ENCODE assay signal across 8 cellular contexts in genomic region chr1:46442317-46443161, GRCh38. TPM values are rescaled to one million over a fixed set of nuclear protein-coding genes. Genes with fewer than 3 reads are reported as not detected.
DNase-seq lines count a peak whose midpoint lies in the region; ATAC-seq and TF ChIP-seq lines count a peak whose summit lies in the region.

No MANE protein-coding gene starts in this region.

- no peaks in the 10 kb centered on the region for H3K9me3 Mint-ChIP-seq in activated T-helper 17 cell treated with anti-CD3 and anti-CD28 coated beads, Interleukin-2, amount 50 U/mL, for 72 hours
- no peaks in the 10 kb centered on the region for H3K9me3 Mint-ChIP-seq in neural progenitor cell

- H3K27ac Mint-ChIP-seq in activated T-helper 17 cell treated with anti-CD3 and anti-CD28 coated beads, Interleukin-2, amount 50 U/mL, for 72 hours, result peak overlapping the region; percentile 80
- H3K27ac Mint-ChIP-seq in neural progenitor cell, result peak overlapping the region; percentile 78

- DNase-seq in HT-29 (ENCODE audit: low spot score) (peak; percentile 88), PC-3 (peak; percentile 82), fibroblast of the conjunctiva (ENCODE audit: low read depth) (peak; percentile 71), neural progenitor cell (ENCODE audit: low spot score) (peak; percentile 96), stomach (peak; percentile 75)

- H3K79me2 ChIP-seq in PC-3 (ENCODE audit: low read length), result no peaks in the 10 kb centered on the region
- H3K79me2 ChIP-seq in neural progenitor cell (ENCODE audit: low read depth), result no peaks in the 10 kb centered on the region

- TF ChIP-seq POLR2A in stomach (IDR thresholded peaks at IDR 0.05), result no peak

- H3K27me3 ChIP-seq in PC-3 (ENCODE audit: low read length) (no peaks in the 10 kb centered on the region), neural progenitor cell (peaks cover 57% of the 10 kb centered on the region), stomach (peaks cover 3 to 25% (median 11%) of the 10 kb centered on the region in 3 donors)

- peaks cover 15% of the 10 kb centered on the region for H3K27me3 Mint-ChIP-seq in activated T-helper 17 cell treated with anti-CD3 and anti-CD28 coated beads, Interleukin-2, amount 50 U/mL, for 72 hours
- peaks cover 41% of the 10 kb centered on the region for H3K27me3 Mint-ChIP-seq in neural progenitor cell (ENCODE audit: insufficient read depth, low read depth)

- WGBS in stomach, 5 donors, result 8 to 15% (median 12%) methylated on average over 24 to 25 of the region's 25 CpGs

- H3F3A ChIP-seq in PC-3 (ENCODE audit: low read length, unreplicated experiment), result no peaks in the 10 kb centered on the region
- H3F3A ChIP-seq in neural progenitor cell (ENCODE audit: low read depth), result peaks cover 16% of the 10 kb centered on the region

- BruUV-seq in PC-3 (replicated peaks; lab: Mats Ljungman, UMichigan), result no TSS peak

- intact Hi-C loops in PC-3 (cut with micrococcal nuclease) (loop anchor here (2.0 to 10.0 kb wide), 2 partner anchors 36 to 282 kb away; no protein-coding TSS in a partner anchor), stomach (cut with DNase I; ENCODE audit: low total_unique reads) (no loop called here)

- no peak for TF ChIP-seq EP300 in stomach (IDR thresholded peaks at IDR 0.05)

- ATAC-seq in GM19351 (IDR thresholded peaks at IDR 0.05; ENCODE audit: unreplicated experiment) (peak; percentile 78), PC-3 (peak; percentile 86)
- ATAC-seq in activated T-helper 17 cell treated with anti-CD3 and anti-CD28 coated beads, Interleukin-2, amount 50 U/mL, for 72 hours (replicated peaks), result peak; percentile 83

- POLR2A ChIA-PET in PC-3 (lab: Charles Lee; ENCODE audit: unreplicated experiment), result interaction anchor here (0.6 kb wide), 1 partner anchor 71 kb away, joined by 4 read pairs; no protein-coding TSS in a partner anchor

- no peaks in the 10 kb centered on the region for H3K9me2 ChIP-seq in PC-3 (replicated peaks; ENCODE audit: low read length)

- H3K4me3 Mint-ChIP-seq in activated T-helper 17 cell treated with anti-CD3 and anti-CD28 coated beads, Interleukin-2, amount 50 U/mL, for 72 hours, result peak overlapping the region; percentile 81
- peak overlapping the region; percentile 83 for H3K4me3 Mint-ChIP-seq in neural progenitor cell

- no peak overlapping the region for H3K9ac ChIP-seq in PC-3 (ENCODE audit: low read length)
- no peak overlapping the region for H3K9ac ChIP-seq in neural progenitor cell

- CTCF ChIA-PET in PC-3 (lab: Charles Lee), result interaction anchor here (0.6 kb wide), 1 partner anchor 188 kb away, joined by 3 read pairs; no protein-coding TSS in a partner anchor

- peak; percentile 99 for TF ChIP-seq CTCF in C4-2B (conservative IDR thresholded peaks at IDR 0.05)
- peak; percentile 87 for TF ChIP-seq CTCF in PC-3 (conservative IDR thresholded peaks at IDR 0.05; ENCODE audit: low read depth, low read length)
- peak; percentile 77 for TF ChIP-seq CTCF in neural progenitor cell (IDR thresholded peaks at IDR 0.05)
- peak in 5 of 7 experiments; percentile 56 to 96 (median 86) for TF ChIP-seq CTCF in stomach (IDR thresholded peaks at IDR 0.05)

- H3K4me1 Mint-ChIP-seq in activated T-helper 17 cell treated with anti-CD3 and anti-CD28 coated beads, Interleukin-2, amount 50 U/mL, for 72 hours, result peaks cover 9% of the 10 kb centered on the region
- H3K4me1 Mint-ChIP-seq in neural progenitor cell, result peaks cover 15% of the 10 kb centered on the region

- H3K27ac ChIP-seq in C4-2B (no peak overlapping the region), PC-3 (ENCODE audit: low read length) (no peak overlapping the region), neural progenitor cell (no peak overlapping the region), stomach (no peak overlapping the region)

- H3K36me3 ChIP-seq in PC-3 (ENCODE audit: low read depth, low read length) (no peaks in the 10 kb centered on the region), neural progenitor cell (no peaks in the 10 kb centered on the region), stomach (no peaks in the 10 kb centered on the region)

- H3K4me2 ChIP-seq in PC-3 (ENCODE audit: low read length) (peak overlapping the region; percentile 92), neural progenitor cell (peak overlapping the region; percentile 82)

- H2AFZ ChIP-seq in PC-3 (ENCODE audit: low read length) (peak overlapping the region; percentile 86), neural progenitor cell (replicated peaks) (no peak overlapping the region)

- H3K9me3 ChIP-seq in PC-3 (ENCODE audit: low read length) (no peaks in the 10 kb centered on the region), neural progenitor cell (ENCODE audit: low read depth) (no peaks in the 10 kb centered on the region), stomach (no peaks in the 10 kb centered on the region)

- no peaks in the 10 kb centered on the region; the same call in 1 of the 2 replicates for H3K4me1 ChIP-seq in PC-3 (ENCODE audit: insufficient read depth, low read length)
- no peaks in the 10 kb centered on the region for H3K4me1 ChIP-seq in neural progenitor cell
- H3K4me1 ChIP-seq in stomach, result peaks cover 6 to 10% (median 9%) of the 10 kb centered on the region in 4 donors

- H3K36me3 Mint-ChIP-seq in activated T-helper 17 cell treated with anti-CD3 and anti-CD28 coated beads, Interleukin-2, amount 50 U/mL, for 72 hours (ENCODE audit: low read depth), result no peaks in the 10 kb centered on the region
- no peaks in the 10 kb centered on the region for H3K36me3 Mint-ChIP-seq in neural progenitor cell

- no peaks in the 10 kb centered on the region for H4K20me1 ChIP-seq in PC-3 (ENCODE audit: low read length)
- peaks cover 22% of the 10 kb centered on the region for H4K20me1 ChIP-seq in neural progenitor cell (ENCODE audit: low read depth)

- peak overlapping the region; percentile 65 for H3K4me3 ChIP-seq in PC-3 (ENCODE audit: low read length)
- H3K4me3 ChIP-seq in neural progenitor cell, result peak overlapping the region; percentile 46
- H3K4me3 ChIP-seq in stomach, result peak overlapping the region; percentile 27 to 41 (median 32)

RNA-seq across cellular contexts. Expression of gene DMBX1, which starts 47.1 kb away (rescaled TPM):
- 3.0 and 3.1 TPM in 2 replicates for total RNA-seq in HT-29 (2014; rRNA removed; shearing (Covaris generic))
- total RNA-seq in PC-3 (2014; rRNA removed) (1.7 and 2.4 TPM in 2 replicates), neural progenitor cell (ENCODE audit: low replicate concordance) (0.06 and 0.56 TPM in 2 replicates), stomach (not detected)
- under 1 TPM; 0.43 to 0.58 TPM for total RNA-seq in activated T-helper 17 cell treated with anti-CD3 and anti-CD28 coated beads, Interleukin-2, amount 50 U/mL, for 72 hours
- polyA plus RNA-seq in stomach, result not detected

RNA-seq across cellular contexts. Expression of gene FAAH, which starts 48.4 kb away (rescaled TPM):
- total RNA-seq in HT-29 (2014; rRNA removed; shearing (Covaris generic)), result 53.2 and 62.9 TPM in 2 replicates
- total RNA-seq in PC-3 (2014; rRNA removed), result 2.0 and 5.0 TPM in 2 replicates
- total RNA-seq in activated T-helper 17 cell treated with anti-CD3 and anti-CD28 coated beads, Interleukin-2, amount 50 U/mL, for 72 hours, result 1 to 10 TPM; 2.1 to 5.6 TPM
- 13.9 and 40.4 TPM in 2 replicates for total RNA-seq in neural progenitor cell (ENCODE audit: low replicate concordance)
- 100 to 1,000 TPM in 2 of 5 donors, 10 to 100 TPM in 3; 25.3 to 419 (median 52.9) TPM for total RNA-seq in stomach
- 10 to 100 TPM; 42.8 to 45.3 (median 45.0) TPM for polyA plus RNA-seq in stomach
